Comparison of ENCODE assay signal across 13 cellular contexts in the genomic region with DNA sequence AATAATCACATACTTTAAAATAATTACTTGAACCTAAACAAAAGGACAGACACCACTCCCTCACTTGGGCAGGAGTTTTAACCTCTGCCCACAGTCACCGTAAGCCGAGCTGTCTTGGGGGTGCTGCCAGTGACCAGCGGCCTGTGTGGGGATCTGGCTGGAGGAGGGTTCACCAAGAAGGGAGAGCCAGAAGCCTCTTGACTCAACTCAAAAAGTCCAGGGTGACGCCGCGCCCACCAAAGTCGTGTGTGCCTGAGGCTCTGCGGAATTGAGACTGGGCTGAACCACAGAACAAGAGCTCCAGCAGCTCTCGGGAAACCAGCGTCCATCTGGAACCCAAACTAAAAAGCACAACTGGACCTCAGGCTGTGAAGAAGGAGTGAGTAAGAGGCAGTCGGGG. TPM values are rescaled to one million over a fixed set of nuclear protein-coding genes. Genes with fewer than 3 reads are reported as not detected.
DNase-seq lines count a peak whose midpoint lies in the region; ATAC-seq and TF ChIP-seq lines count a peak whose summit lies in the region.
"Had no signal": no experiment of that assay in that cellular context is flagged by ENCODE, and none has a peak within 500 bp of the region (broad histone marks: within the 10 kb centered on the region; RNA-seq: fewer than 3 reads in every experiment).

No MANE protein-coding gene starts in this region.

- no peak overlapping the region for H3K27ac Mint-ChIP-seq in naive thymus-derived CD4-positive, alpha-beta T cell
- H3K27ac Mint-ChIP-seq: activated T-cell treated with anti-CD3 and anti-CD28 coated beads, Interleukin-2, amount 50 U/mL, for 72 hours; type B pancreatic cell had no signal

- intact Hi-C loops in left cardiac atrium (cut with DNase I) (loop anchor here in 1 of 2 donors (5.0 kb wide), 1 partner anchor 37 kb away; a partner anchor contains a TSS), sciatic nerve (cut with DNase I) (loop anchor here (5.0 kb wide), 1 partner anchor 37 kb away; a partner anchor contains a TSS)
- intact Hi-C loops in naive thymus-derived CD4-positive, alpha-beta T cell (cut with micrococcal nuclease) = no loop called here

- no peaks in the 10 kb centered on the region for H3K9me3 ChIP-seq in AG04450 (ENCODE audit: control insufficient read depth, insufficient read depth, low read length)
- no peaks in the 10 kb centered on the region for H3K9me3 ChIP-seq in naive thymus-derived CD4-positive, alpha-beta T cell (ENCODE audit: control insufficient read depth in 2 of 3, low read length in 3 of 3)

- H3K36me3 ChIP-seq in naive thymus-derived CD4-positive, alpha-beta T cell (ENCODE audit: control insufficient read depth in 2 of 3, insufficient read depth in 3 of 3, low read length in 3 of 3) = peaks cover 0 to 17% (median 0%) of the 10 kb centered on the region in 3 experiments

- H3K9me3 Mint-ChIP-seq in naive thymus-derived CD4-positive, alpha-beta T cell = no peaks in the 10 kb centered on the region
- H3K9me3 Mint-ChIP-seq: activated T-cell treated with anti-CD3 and anti-CD28 coated beads, Interleukin-2, amount 50 U/mL, for 72 hours; type B pancreatic cell had no signal

- POLR2A ChIA-PET in AG04450 (lab: Yijun Ruan, JAX) = no interaction called here
- POLR2A ChIA-PET in naive thymus-derived CD4-positive, alpha-beta T cell (lab: Charles Lee) = no interaction called here

- no peaks in the 10 kb centered on the region for H3K27me3 ChIP-seq in AG04450 (ENCODE audit: control insufficient read depth, insufficient read depth, low read length)
- H3K27me3 ChIP-seq in naive thymus-derived CD4-positive, alpha-beta T cell (ENCODE audit: control insufficient read depth in 2 of 2, insufficient read depth in 2 of 2, low read length in 2 of 2) = no peaks in the 10 kb centered on the region

- H3K4me1 ChIP-seq in naive thymus-derived CD4-positive, alpha-beta T cell (ENCODE audit: control insufficient read depth in 2 of 2, insufficient read depth in 2 of 2, low read length in 2 of 2) = peaks cover 0 to 1% of the 10 kb centered on the region in 2 donors

- TF ChIP-seq CTCF in AG04450 (IDR thresholded peaks at IDR 0.05; ENCODE audit: low read depth, low read length) = no peak

- no peak overlapping the region for H3K4me3 ChIP-seq in AG04450 (ENCODE audit: low read depth, low read length)
- no peak overlapping the region for H3K4me3 ChIP-seq in naive thymus-derived CD4-positive, alpha-beta T cell (ENCODE audit: low read length)

- no peak for DNase-seq in AG04450 (ENCODE audit: low read depth, low spot score)
- DNase-seq in astrocyte of the hippocampus (ENCODE audit: low read depth, low spot score) = peak; percentile 28
- peak; percentile 46 for DNase-seq in left cardiac atrium
- peak; percentile 61 for DNase-seq in sciatic nerve (ENCODE audit: low spot score)
- no peak for DNase-seq in naive thymus-derived CD4-positive, alpha-beta T cell
- no peak for DNase-seq in stimulated activated CD4-positive, alpha-beta T cell treated with anti-CD3 and anti-CD28 coated beads, Interleukin-4, amount 100 ng/mL, for 1 hour
- no peak for DNase-seq in DMS153 (lab: John Stamatoyannopoulos, UW)
- DNase-seq: activated T-cell treated with anti-CD3 and anti-CD28 coated beads, Interleukin-2, amount 50 U/mL, for 72 hours; GOT3; NCI-H345; SHP77 treated with DMSO at 0.1 percent for 48 hours had no signal

- CTCF ChIA-PET in AG04450 (lab: Charles Lee) = interaction anchor here (0.9 to 3.8 kb wide), 14 partner anchors 8 to 131 kb away, joined by 3 to 36 read pairs (median 6); a partner anchor contains a TSS
- CTCF ChIA-PET in naive thymus-derived CD4-positive, alpha-beta T cell (lab: Charles Lee) = no interaction called here

- no peaks in the 10 kb centered on the region for H3K27me3 Mint-ChIP-seq in naive thymus-derived CD4-positive, alpha-beta T cell
- H3K27me3 Mint-ChIP-seq: type B pancreatic cell had no signal

- ATAC-seq in left cardiac atrium (peak; percentile 17 to 46), sciatic nerve (peak; percentile 47), HG02852 (IDR thresholded peaks at IDR 0.05; ENCODE audit: unreplicated experiment) (no peak)
- no peak for ATAC-seq in naive thymus-derived CD4-positive, alpha-beta T cell
- ATAC-seq: activated T-cell treated with anti-CD3 and anti-CD28 coated beads, Interleukin-2, amount 50 U/mL, for 72 hours had no signal

- peaks cover 0 to 9% (median 3%) of the 10 kb centered on the region in 5 donors for H3K36me3 Mint-ChIP-seq in naive thymus-derived CD4-positive, alpha-beta T cell

- H3K27ac ChIP-seq in AG04450 (ENCODE audit: low read depth, low read length) = peak overlapping the region; percentile 70
- no peak overlapping the region for H3K27ac ChIP-seq in naive thymus-derived CD4-positive, alpha-beta T cell (ENCODE audit: low read depth, low read length)

- no peak overlapping the region for H3K4me3 Mint-ChIP-seq in naive thymus-derived CD4-positive, alpha-beta T cell
- H3K4me3 Mint-ChIP-seq: activated T-cell treated with anti-CD3 and anti-CD28 coated beads, Interleukin-2, amount 50 U/mL, for 72 hours; type B pancreatic cell had no signal

- peaks cover 3 to 7% (median 4%) of the 10 kb centered on the region in 7 donors for H3K4me1 Mint-ChIP-seq in naive thymus-derived CD4-positive, alpha-beta T cell

RNA-seq across cellular contexts. Expression of a gene that starts 35.8 kb away (rescaled TPM):
- polyA plus RNA-seq in AG04450 (2011; rRNA removed) = 37.7 and 38.9 TPM in 2 replicates
- 11.7 and 18.3 TPM in 2 replicates for polyA minus RNA-seq in AG04450 (2011; rRNA and poly(A)+ RNA removed)
- 10 to 100 TPM in 1 of 2 donors, 1 to 10 TPM in 1; 9.8 to 16.7 TPM for total RNA-seq in left cardiac atrium
- total RNA-seq in sciatic nerve = 24.7 TPM
- 10 to 100 TPM; 21.2 to 74.5 (median 38.6) TPM for total RNA-seq in naive thymus-derived CD4-positive, alpha-beta T cell
- polyA plus RNA-seq in naive thymus-derived CD4-positive, alpha-beta T cell = 10 to 100 TPM; 43.2 to 51.7 TPM

RNA-seq across cellular contexts. Expression of a gene that starts 36.3 kb away (rescaled TPM):
- 1.4 and 1.8 TPM in 2 replicates for polyA plus RNA-seq in AG04450 (2011; rRNA removed)
- 2.5 and 2.9 TPM in 2 replicates for polyA minus RNA-seq in AG04450 (2011; rRNA and poly(A)+ RNA removed)
- total RNA-seq in left cardiac atrium (1 to 10 TPM; 4.6 to 7.6 TPM), sciatic nerve (11.1 TPM)
- 1 to 10 TPM in 1 of 5 experiments, under 1 TPM in 1, not detected in 3; 0.13 to 1.3 TPM for total RNA-seq in naive thymus-derived CD4-positive, alpha-beta T cell
- polyA plus RNA-seq in naive thymus-derived CD4-positive, alpha-beta T cell = under 1 TPM; 0.21 to 0.47 TPM

Comparison
In these comparisons a context has a peak if more than half of its experiments do, and no peak if none do; other contexts are left out.
1. DNase-seq: peak in astrocyte of the hippocampus (single experiment), left cardiac atrium (single experiment) and sciatic nerve (single experiment); none in AG04450 (single experiment), naive thymus-derived CD4-positive, alpha-beta T cell (0 of 9), stimulated activated CD4-positive, alpha-beta T cell treated with anti-CD3 and anti-CD28 coated beads, Interleukin-4, amount 100 ng/mL, for 1 hour (single experiment) and DMS153 (single experiment).
2. ATAC-seq: peak in left cardiac atrium (2 of 2) and sciatic nerve (single experiment); none in naive thymus-derived CD4-positive, alpha-beta T cell (single experiment) and HG02852 (single experiment).